ENCODE assay signal across 8 cellular contexts in the genomic region with DNA sequence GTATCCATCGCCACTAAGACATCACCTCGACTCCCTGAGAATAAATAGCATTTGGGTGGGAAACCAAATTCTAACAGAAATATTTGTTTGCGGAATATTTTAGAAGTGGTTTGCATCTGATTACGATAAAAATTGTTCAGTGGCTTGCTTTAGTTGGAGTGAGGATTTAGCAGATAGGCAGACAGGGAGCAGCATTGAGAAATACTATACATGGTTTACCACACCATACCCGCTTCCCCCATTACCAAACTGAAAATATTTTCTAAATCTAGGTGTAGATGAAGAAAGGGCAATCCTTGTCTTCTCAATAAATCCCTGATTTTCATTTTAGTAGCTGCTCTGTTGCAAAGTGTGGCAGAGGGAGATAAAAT. TPM values are rescaled to one million over a fixed set of nuclear protein-coding genes. Genes with fewer than 3 reads are reported as not detected.
DNase-seq lines count a peak whose midpoint lies in the region; ATAC-seq and TF ChIP-seq lines count a peak whose summit lies in the region.

No MANE protein-coding gene starts in this region.

- intact Hi-C loops in esophagus squamous epithelium (cut with DNase I) = no loop called here

- TF ChIP-seq CTCF in RWPE2 (IDR thresholded peaks at IDR 0.05; ENCODE audit: poor library complexity, severe bottlenecking) = no peak
- TF ChIP-seq CTCF in esophagus squamous epithelium (IDR thresholded peaks at IDR 0.05) = no peak

- H3K4me1 ChIP-seq in RWPE2 (ENCODE audit: insufficient read depth, poor library complexity, severe bottlenecking) (peaks cover 12% of the 10 kb centered on the region), esophagus squamous epithelium (peaks cover 29 to 86% (median 31%) of the 10 kb centered on the region in 3 donors), rectal smooth muscle tissue (ENCODE audit: control insufficient read depth, insufficient read depth, low read length) (peaks cover 23% of the 10 kb centered on the region)

- DNase-seq in GF-D8 (lab: John Stamatoyannopoulos, UW) (peak; percentile 31), RWPE2 (ENCODE audit: low spot score) (no peak), esophagus squamous epithelium (lab: John Stamatoyannopoulos, UW) (no peak), mesenteric fat pad (ENCODE audit: low spot score) (no peak), GM19238 (ENCODE audit: insufficient read length, low spot score) (no peak)
- DNase-seq in effector CD8-positive, alpha-beta T cell (lab: John Stamatoyannopoulos, UW) = no peak

- H3K4me3 ChIP-seq in RWPE2 (ENCODE audit: severe bottlenecking) = no peak overlapping the region
- H3K4me3 ChIP-seq in esophagus squamous epithelium = peak overlapping the region in 3 of 4 donors; percentile 62 to 94 (median 90)
- H3K4me3 ChIP-seq in rectal smooth muscle tissue (ENCODE audit: low read length) = peak overlapping the region; percentile 54

- no peak overlapping the region for H3K9ac ChIP-seq in rectal smooth muscle tissue (ENCODE audit: low read length)

- H3K27ac ChIP-seq in RWPE2 (ENCODE audit: poor library complexity, severe bottlenecking) = peak overlapping the region; percentile 75
- H3K27ac ChIP-seq in esophagus squamous epithelium = peak overlapping the region; percentile 94 to 99 (median 97)
- peak overlapping the region; percentile 52 for H3K27ac ChIP-seq in rectal smooth muscle tissue (ENCODE audit: low read depth, low read length)

- no peaks in the 10 kb centered on the region for H3K27me3 ChIP-seq in RWPE2 (ENCODE audit: insufficient read depth, poor library complexity, severe bottlenecking)
- peaks cover 0 to 27% (median 0%) of the 10 kb centered on the region in 4 donors for H3K27me3 ChIP-seq in esophagus squamous epithelium
- no peaks in the 10 kb centered on the region for H3K27me3 ChIP-seq in rectal smooth muscle tissue (ENCODE audit: control insufficient read depth, insufficient read depth, low read length)

- H3K36me3 ChIP-seq in RWPE2 (ENCODE audit: low read depth) (no peaks in the 10 kb centered on the region), esophagus squamous epithelium (no peaks in the 10 kb centered on the region), rectal smooth muscle tissue (ENCODE audit: control insufficient read depth, insufficient read depth, low read length) (no peaks in the 10 kb centered on the region)

- no peak for TF ChIP-seq POLR2A in esophagus squamous epithelium (IDR thresholded peaks at IDR 0.05)

- 15 to 20% methylated on average over 5 of the region's 5 CpGs for WGBS in esophagus squamous epithelium, 2 donors

- no peaks in the 10 kb centered on the region for H3K9me3 ChIP-seq in RWPE2 (ENCODE audit: severe bottlenecking)
- H3K9me3 ChIP-seq in esophagus squamous epithelium = no peaks in the 10 kb centered on the region

- no peak for ATAC-seq in RWPE2 (ENCODE audit: low read depth)
- no peak for ATAC-seq in GM21576 (IDR thresholded peaks at IDR 0.05; ENCODE audit: unreplicated experiment)

RNA-seq across cellular contexts. Expression of a gene that starts 0.9 kb away (rescaled TPM):
- total RNA-seq in esophagus squamous epithelium (10 to 100 TPM in 1 of 4 donors, 1 to 10 TPM in 3; 3.8 to 10.6 (median 5.4) TPM), mesenteric fat pad (11.0 TPM)
